In genomic region chr6:134114489-134114888, GRCh38 we compare ENCODE assay signal across 25 cellular contexts.
"Had no signal": no experiment of that assay in that cellular context is flagged by ENCODE, and none has a peak within 500 bp of the region (broad histone marks: within the 10 kb centered on the region; RNA-seq: fewer than 3 reads in every experiment).

No MANE protein-coding gene starts in this region.

- H3K36me3 Mint-ChIP-seq: natural killer cell had no signal

- H3K9me3 Mint-ChIP-seq: dendritic cell treated with granulocyte-macrophage colony-stimulating factor and Interleukin-4, amounts not matched to agents 40 ng/mL and 50 ng/mL, for 4 days; effector memory CD8-positive, alpha-beta T cell; memory B cell; natural killer cell had no signal

- H3K4me2 ChIP-seq: smooth muscle cell had no signal

- H3K27me3 ChIP-seq: colonic mucosa, right atrium auricular region, upper lobe of right lung, uterus had no signal

- H3K27ac Mint-ChIP-seq: dendritic cell treated with granulocyte-macrophage colony-stimulating factor and Interleukin-4, amounts not matched to agents 40 ng/mL and 50 ng/mL, for 4 days; effector memory CD8-positive, alpha-beta T cell; memory B cell; natural killer cell had no signal

- FAIRE-seq: endometrium, keratinocyte had no signal

- ATAC-seq: effector memory CD8-positive, alpha-beta T cell; left lobe of liver; natural killer cell; upper lobe of right lung had no signal

- H3K9me3 ChIP-seq: colonic mucosa, esophagus squamous epithelium, neutrophil, prostate gland, right atrium auricular region, transverse colon, upper lobe of right lung, uterus had no signal

- H3K36me3 ChIP-seq: colonic mucosa, esophagus squamous epithelium, neutrophil, prostate gland, right atrium auricular region, transverse colon, upper lobe of right lung, uterus had no signal

- H3K4me3 ChIP-seq: colonic mucosa, esophagus squamous epithelium, lung, prostate gland, smooth muscle cell, transverse colon, upper lobe of right lung, uterus had no signal

- H2AFZ ChIP-seq: parathyroid adenoma had no signal

- H3K4me3 Mint-ChIP-seq: dendritic cell treated with granulocyte-macrophage colony-stimulating factor and Interleukin-4, amounts not matched to agents 40 ng/mL and 50 ng/mL, for 4 days; effector memory CD8-positive, alpha-beta T cell; memory B cell; natural killer cell had no signal

- H3K27ac ChIP-seq: colonic mucosa, esophagus squamous epithelium, neutrophil, parathyroid adenoma, prostate gland, right atrium auricular region, transverse colon, upper lobe of right lung, uterus had no signal

- DNase-seq: colonic mucosa; effector memory CD8-positive, alpha-beta T cell; erythroblast; esophagus squamous epithelium; foreskin melanocyte; natural killer cell; stimulated activated CD4-positive, alpha-beta T cell treated with anti-CD3 and anti-CD28 coated beads, Interleukin-12 subunit alpha, Interleukin-12 subunit beta, amount 100 ng/mL, for 4 hours; stimulated activated CD4-positive, alpha-beta T cell treated with anti-CD3 and anti-CD28 coated beads, Interleukin-1b, Interleukin-23, amount 100 ng/mL, for 48 hours; stimulated activated CD4-positive, alpha-beta T cell treated with anti-CD3 and anti-CD28 coated beads, Interleukin-4, amount 100 ng/mL, for 1 hour; stimulated activated CD8-positive, alpha-beta memory T cell treated with anti-CD3 and anti-CD28 coated beads, Interleukin-4, amount 100 ng/mL, for 48 hours; stimulated activated naive CD4-positive, alpha-beta T cell; transverse colon; upper lobe of right lung; uterus had no signal

- H3K4me1 ChIP-seq: colonic mucosa, esophagus squamous epithelium, prostate gland, right atrium auricular region, transverse colon, upper lobe of right lung, uterus had no signal

- H3K79me2 ChIP-seq: parathyroid adenoma had no signal
